In the genomic region with DNA sequence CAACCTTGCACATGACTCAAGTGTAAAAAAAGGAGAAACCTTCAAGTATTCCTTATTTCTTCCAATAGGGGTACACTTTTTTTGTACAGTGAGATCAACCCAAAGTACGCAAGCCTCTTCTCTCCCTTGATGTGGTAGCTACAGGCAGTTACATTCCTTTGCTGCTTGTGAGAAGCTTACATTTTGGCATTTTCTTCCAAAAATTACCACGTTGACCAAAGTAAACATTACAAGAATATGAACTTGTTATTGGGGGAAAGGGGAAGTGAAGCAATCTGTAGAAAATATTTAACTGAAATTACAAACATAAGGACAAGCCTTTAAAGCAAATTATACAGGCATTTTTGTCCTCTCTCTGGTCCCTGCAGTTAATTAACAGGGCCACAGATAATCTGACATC, we compare ENCODE assay signal across 16 cellular contexts.
DNase-seq lines count a peak whose midpoint lies in the region; ATAC-seq and TF ChIP-seq lines count a peak whose summit lies in the region.
"Had no signal": no experiment of that assay in that cellular context is flagged by ENCODE, and none has a peak within 500 bp of the region (broad histone marks: within the 10 kb centered on the region; RNA-seq: fewer than 3 reads in every experiment).

No MANE protein-coding gene starts in this region.

- H3K4me3 Mint-ChIP-seq in T-helper 17 cell, result no peak overlapping the region
- H3K4me3 Mint-ChIP-seq in stimulated activated effector memory CD8-positive, alpha-beta T cell treated with anti-CD3 and anti-CD28 coated beads, Interleukin-12 subunit alpha, Interleukin-12 subunit beta, amount 100 ng/mL, for 72 hours, result no peak overlapping the region

- no peaks in the 10 kb centered on the region for H3K36me3 Mint-ChIP-seq in T-helper 17 cell (ENCODE audit: low read depth)
- peaks cover 55% of the 10 kb centered on the region for H3K36me3 Mint-ChIP-seq in stimulated activated effector memory CD8-positive, alpha-beta T cell treated with anti-CD3 and anti-CD28 coated beads, Interleukin-12 subunit alpha, Interleukin-12 subunit beta, amount 100 ng/mL, for 72 hours

- H3K9me3 ChIP-seq in BLaER1 treated with 17β-estradiol and CSF1 and Interleukin-3, amounts not matched to agents 10 nM and 100 nM (replicated peaks in 1 of 11), result no peaks in the 10 kb centered on the region
- H3K9me3 ChIP-seq in T-helper 17 cell (ENCODE audit: control insufficient read depth, low read length, poor library complexity, severe bottlenecking), result no peaks in the 10 kb centered on the region

- no peaks in the 10 kb centered on the region for H3K27me3 Mint-ChIP-seq in T-helper 17 cell

- H3K27ac Mint-ChIP-seq in T-helper 17 cell, result peak overlapping the region; percentile 11
- H3K27ac Mint-ChIP-seq in stimulated activated effector memory CD8-positive, alpha-beta T cell treated with anti-CD3 and anti-CD28 coated beads, Interleukin-12 subunit alpha, Interleukin-12 subunit beta, amount 100 ng/mL, for 72 hours, result peak overlapping the region; percentile 9

- no peak overlapping the region for H3K9ac ChIP-seq in BLaER1 treated with 17β-estradiol and CSF1 and Interleukin-3, amounts not matched to agents 10 nM and 100 nM

- peak overlapping the region in 2 of 11 experiments; percentile 3 to 5; a peak in 2 of 22 replicates for H3K27ac ChIP-seq in BLaER1 treated with 17β-estradiol and CSF1 and Interleukin-3, amounts not matched to agents 10 nM and 100 nM
- H3K27ac ChIP-seq: PC-9 had no signal

- H3K4me2 ChIP-seq in BLaER1 treated with 17β-estradiol and CSF1 and Interleukin-3, amounts not matched to agents 10 nM and 100 nM, result peak overlapping the region in 9 of 11 experiments; percentile 12 to 53 (median 23); a peak in 11 of 22 replicates
- H3K4me2 ChIP-seq: PC-9 had no signal

- TF ChIP-seq CTCF in fibroblast of the aortic adventitia (IDR thresholded peaks at IDR 0.05; ENCODE audit: insufficient read depth, low read length), result no peak

- no peaks in the 10 kb centered on the region for H3K27me3 ChIP-seq in BLaER1 treated with 17β-estradiol and CSF1 and Interleukin-3, amounts not matched to agents 10 nM and 100 nM

- peaks cover 19 to 63% (median 39%) of the 10 kb centered on the region in 10 experiments for H3K4me1 ChIP-seq in BLaER1 treated with 17β-estradiol and CSF1 and Interleukin-3, amounts not matched to agents 10 nM and 100 nM

- H3K36me3 ChIP-seq in BLaER1 treated with 17β-estradiol and CSF1 and Interleukin-3, amounts not matched to agents 10 nM and 100 nM, result peaks cover 0 to 81% (median 52%) of the 10 kb centered on the region in 11 experiments; a peak in 19 of 22 replicates

- H3K4me3 ChIP-seq in BLaER1 treated with 17β-estradiol and CSF1 and Interleukin-3, amounts not matched to agents 10 nM and 100 nM, result no peak overlapping the region
- no peak overlapping the region for H3K4me3 ChIP-seq in fibroblast of the aortic adventitia (ENCODE audit: low read depth, low read length)
- H3K4me3 ChIP-seq: PC-9 had no signal

- no peaks in the 10 kb centered on the region for H4K20me1 ChIP-seq in BLaER1 treated with 17β-estradiol and CSF1 and Interleukin-3, amounts not matched to agents 10 nM and 100 nM

- H3K9me3 Mint-ChIP-seq in stimulated activated effector memory CD8-positive, alpha-beta T cell treated with anti-CD3 and anti-CD28 coated beads, Interleukin-12 subunit alpha, Interleukin-12 subunit beta, amount 100 ng/mL, for 72 hours, result no peaks in the 10 kb centered on the region

- no peak for ATAC-seq in T-helper 17 cell
- ATAC-seq in stimulated activated effector memory CD8-positive, alpha-beta T cell treated with anti-CD3 and anti-CD28 coated beads, Interleukin-12 subunit alpha, Interleukin-12 subunit beta, amount 100 ng/mL, for 72 hours, result no peak

- peaks cover 3% of the 10 kb centered on the region for H3K4me1 Mint-ChIP-seq in T-helper 17 cell
- H3K4me1 Mint-ChIP-seq in stimulated activated effector memory CD8-positive, alpha-beta T cell treated with anti-CD3 and anti-CD28 coated beads, Interleukin-12 subunit alpha, Interleukin-12 subunit beta, amount 100 ng/mL, for 72 hours, result no peaks in the 10 kb centered on the region

- DNase-seq in T-helper 17 cell (no peak), fibroblast of the aortic adventitia (ENCODE audit: low read depth) (peak; percentile 35), OCI-M1 (lab: John Stamatoyannopoulos, UW) (no peak), NCI-H128 (lab: John Stamatoyannopoulos, UW; ENCODE audit: unreplicated experiment) (no peak)
- no peak for DNase-seq in stimulated activated effector memory CD8-positive, alpha-beta T cell treated with anti-CD3 and anti-CD28 coated beads, Interleukin-12 subunit alpha, Interleukin-12 subunit beta, amount 100 ng/mL, for 72 hours (ENCODE audit: low spot score in 2 of 2)
- no peak for DNase-seq in stimulated activated CD4-positive, alpha-beta T cell treated with anti-CD3 and anti-CD28 coated beads, Interleukin-15, amount 100 ng/mL, for 24 hours
- DNase-seq: C1 segment of cervical spinal cord; HCEC 1CT; NCI-H1092; NCI-H1694; NCI-H2107; NCI-H226; NCI-H526 treated with DMSO at 0.1 percent for 48 hours; NK-92 treated with Interleukin-12 subunit alpha and Interleukin-12 subunit beta, amount 100 ng/mL, for 24 hours; PC-9 had no signal
